ENCODE assay signal across 1 cellular context in the genomic region with DNA sequence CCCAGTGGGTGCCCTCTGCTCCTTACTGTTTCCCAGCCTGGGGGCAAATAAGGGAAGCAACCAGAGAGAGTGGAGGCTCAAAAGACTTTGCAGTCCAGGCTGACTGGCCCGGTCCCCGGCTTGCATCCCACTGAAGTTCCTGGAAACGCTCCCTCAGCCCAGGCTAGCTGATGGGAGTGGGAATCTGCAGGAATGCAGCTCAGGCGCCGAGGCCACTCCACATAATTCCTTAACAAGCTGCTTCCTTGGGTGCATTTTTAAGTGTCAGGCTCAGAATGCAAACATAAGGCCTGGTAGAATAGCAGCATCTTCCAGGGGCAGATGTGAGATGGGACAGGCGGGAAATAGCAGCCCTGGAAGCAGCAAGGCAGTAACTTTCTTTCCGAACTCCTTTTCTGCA.
TF ChIP-seq lines count a peak whose summit lies in the region.

No MANE protein-coding gene starts in this region.

TF ChIP-seq in SK-N-SH treated with all-trans-retinoic acid at 6 μM for 48 hours, 23 proteins besides CTCF, POLR2A, EP300 and RAD21 (continued from another document):
- TF ChIP-seq ZNF8 (CRISPR knock-in tag; IDR thresholded peaks at IDR 0.05) (no peak), TOX (CRISPR knock-in tag; IDR thresholded peaks at IDR 0.05; ENCODE audit: borderline replicate concordance) (no peak), ZNF70 (CRISPR knock-in tag; IDR thresholded peaks at IDR 0.05) (no peak), ISL1 (CRISPR knock-in tag; IDR thresholded peaks at IDR 0.05) (no peak), ZC3H10 (CRISPR knock-in tag; IDR thresholded peaks at IDR 0.05) (no peak), ZFP30 (CRISPR knock-in tag; IDR thresholded peaks at IDR 0.05) (no peak), PPARA (CRISPR knock-in tag; IDR thresholded peaks at IDR 0.05; ENCODE audit: borderline replicate concordance) (no peak), OSR1 (CRISPR knock-in tag; IDR thresholded peaks at IDR 0.05) (no peak), CSDC2 (CRISPR knock-in tag; IDR thresholded peaks at IDR 0.05) (no peak), ZFP3 (CRISPR knock-in tag; IDR thresholded peaks at IDR 0.05) (no peak), RARB (CRISPR knock-in tag; IDR thresholded peaks at IDR 0.05) (no peak)
- TF ChIP-seq, protein P1, sequence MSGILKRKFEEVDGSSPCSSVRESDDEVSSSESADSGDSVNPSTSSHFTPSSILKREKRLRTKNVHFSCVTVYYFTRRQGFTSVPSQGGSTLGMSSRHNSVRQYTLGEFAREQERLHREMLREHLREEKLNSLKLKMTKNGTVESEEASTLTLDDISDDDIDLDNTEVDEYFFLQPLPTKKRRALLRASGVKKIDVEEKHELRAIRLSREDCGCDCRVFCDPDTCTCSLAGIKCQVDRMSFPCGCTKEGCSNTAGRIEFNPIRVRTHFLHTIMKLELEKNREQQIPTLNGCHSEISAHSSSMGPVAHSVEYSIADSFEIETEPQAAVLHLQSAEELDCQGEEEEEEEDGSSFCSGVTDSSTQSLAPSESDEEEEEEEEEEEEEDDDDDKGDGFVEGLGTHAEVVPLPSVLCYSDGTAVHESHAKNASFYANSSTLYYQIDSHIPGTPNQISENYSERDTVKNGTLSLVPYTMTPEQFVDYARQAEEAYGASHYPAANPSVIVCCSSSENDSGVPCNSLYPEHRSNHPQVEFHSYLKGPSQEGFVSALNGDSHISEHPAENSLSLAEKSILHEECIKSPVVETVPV (CRISPR knock-in tag; IDR thresholded peaks at IDR 0.05), result no peak
- TF ChIP-seq, protein P2, sequence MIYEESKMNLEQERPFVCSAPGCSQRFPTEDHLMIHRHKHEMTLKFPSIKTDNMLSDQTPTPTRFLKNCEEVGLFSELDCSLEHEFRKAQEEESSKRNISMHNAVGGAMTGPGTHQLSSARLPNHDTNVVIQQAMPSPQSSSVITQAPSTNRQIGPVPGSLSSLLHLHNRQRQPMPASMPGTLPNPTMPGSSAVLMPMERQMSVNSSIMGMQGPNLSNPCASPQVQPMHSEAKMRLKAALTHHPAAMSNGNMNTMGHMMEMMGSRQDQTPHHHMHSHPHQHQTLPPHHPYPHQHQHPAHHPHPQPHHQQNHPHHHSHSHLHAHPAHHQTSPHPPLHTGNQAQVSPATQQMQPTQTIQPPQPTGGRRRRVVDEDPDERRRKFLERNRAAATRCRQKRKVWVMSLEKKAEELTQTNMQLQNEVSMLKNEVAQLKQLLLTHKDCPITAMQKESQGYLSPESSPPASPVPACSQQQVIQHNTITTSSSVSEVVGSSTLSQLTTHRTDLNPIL (CRISPR knock-in tag; IDR thresholded peaks at IDR 0.05; ENCODE audit: low read depth), result no peak
- TF ChIP-seq, protein P3, sequence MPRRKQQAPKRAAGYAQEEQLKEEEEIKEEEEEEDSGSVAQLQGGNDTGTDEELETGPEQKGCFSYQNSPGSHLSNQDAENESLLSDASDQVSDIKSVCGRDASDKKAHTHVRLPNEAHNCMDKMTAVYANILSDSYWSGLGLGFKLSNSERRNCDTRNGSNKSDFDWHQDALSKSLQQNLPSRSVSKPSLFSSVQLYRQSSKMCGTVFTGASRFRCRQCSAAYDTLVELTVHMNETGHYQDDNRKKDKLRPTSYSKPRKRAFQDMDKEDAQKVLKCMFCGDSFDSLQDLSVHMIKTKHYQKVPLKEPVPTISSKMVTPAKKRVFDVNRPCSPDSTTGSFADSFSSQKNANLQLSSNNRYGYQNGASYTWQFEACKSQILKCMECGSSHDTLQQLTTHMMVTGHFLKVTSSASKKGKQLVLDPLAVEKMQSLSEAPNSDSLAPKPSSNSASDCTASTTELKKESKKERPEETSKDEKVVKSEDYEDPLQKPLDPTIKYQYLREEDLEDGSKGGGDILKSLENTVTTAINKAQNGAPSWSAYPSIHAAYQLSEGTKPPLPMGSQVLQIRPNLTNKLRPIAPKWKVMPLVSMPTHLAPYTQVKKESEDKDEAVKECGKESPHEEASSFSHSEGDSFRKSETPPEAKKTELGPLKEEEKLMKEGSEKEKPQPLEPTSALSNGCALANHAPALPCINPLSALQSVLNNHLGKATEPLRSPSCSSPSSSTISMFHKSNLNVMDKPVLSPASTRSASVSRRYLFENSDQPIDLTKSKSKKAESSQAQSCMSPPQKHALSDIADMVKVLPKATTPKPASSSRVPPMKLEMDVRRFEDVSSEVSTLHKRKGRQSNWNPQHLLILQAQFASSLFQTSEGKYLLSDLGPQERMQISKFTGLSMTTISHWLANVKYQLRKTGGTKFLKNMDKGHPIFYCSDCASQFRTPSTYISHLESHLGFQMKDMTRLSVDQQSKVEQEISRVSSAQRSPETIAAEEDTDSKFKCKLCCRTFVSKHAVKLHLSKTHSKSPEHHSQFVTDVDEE (CRISPR knock-in tag; IDR thresholded peaks at IDR 0.05), result no peak
TF ChIP-seq in SK-N-SH treated with all-trans-retinoic acid at 6 μM for 48 hours: peak in this region for 0.
